In genomic region chr9:127539259-127539981, GRCh38 we compare ENCODE assay signal across 13 cellular contexts.
A peak's percentile ranks its signal among the peaks of the same experiment; 100 is the strongest.
DNase-seq lines count a peak whose midpoint lies in the region; ATAC-seq, FAIRE-seq and TF ChIP-seq lines count a peak whose summit lies in the region.
"Had no signal": no experiment of that assay in that cellular context is flagged by ENCODE, and none has a peak within 500 bp of the region (broad histone marks: within the 10 kb centered on the region; RNA-seq: fewer than 3 reads in every experiment).

No MANE protein-coding gene starts in this region.

- no peak for TF ChIP-seq POLR2A in H54 (IDR thresholded peaks at IDR 0.05; ENCODE audit: low read depth, low read length)

- no peak for ATAC-seq in HG03139 (IDR thresholded peaks at IDR 0.05; ENCODE audit: unreplicated experiment)
- ATAC-seq in HG03025 (IDR thresholded peaks at IDR 0.05; ENCODE audit: low FRiP score, unreplicated experiment): no peak

- no peak overlapping the region for H2AFZ ChIP-seq in keratinocyte (ENCODE audit: control insufficient read depth, low read length)

- H3K27me3 ChIP-seq in keratinocyte (ENCODE audit: control insufficient read depth, extremely low read depth, insufficient read depth, low read length) (no peaks in the 10 kb centered on the region), stomach smooth muscle (ENCODE audit: control insufficient read depth in 1 of 2, insufficient read depth in 2 of 2, low read length in 2 of 2) (no peaks in the 10 kb centered on the region)

- no peak for FAIRE-seq in H54 (lab: Jason Lieb, UNC)
- no peak for FAIRE-seq in keratinocyte (lab: Jason Lieb, UNC)

- peak overlapping the region; percentile 3 for H3K9ac ChIP-seq in keratinocyte (ENCODE audit: control insufficient read depth, extremely low read depth, insufficient read depth, low read length)
- no peak overlapping the region for H3K9ac ChIP-seq in stomach smooth muscle (ENCODE audit: low read length in 2 of 2)

- peak; percentile 85 for DNase-seq in H54 (ENCODE audit: insufficient read length, low spot score)
- DNase-seq in amniotic epithelial cell (ENCODE audit: low read depth): peak; percentile 51
- no peak for DNase-seq in keratinocyte (ENCODE audit: low read depth, low spot score)
- DNase-seq in NCI-H774 (lab: John Stamatoyannopoulos, UW): no peak
- DNase-seq in GM20000 (ENCODE audit: low spot score): no peak
- DNase-seq: activated CD4-positive, CD25-positive, alpha-beta regulatory T cell treated with anti-CD3 and anti-CD28 coated beads, Interleukin-2, amount 50 U/mL, for 72 hours; activated effector memory CD4-positive, alpha-beta T cell treated with anti-CD3 and anti-CD28 coated beads, Interleukin-2, amount 50 U/mL, for 16 hours; central memory CD4-positive, alpha-beta T cell; COR-L47; NCI-H510A treated with DMSO at 0.1 percent for 48 hours had no signal

- TF ChIP-seq CTCF in keratinocyte (optimal IDR thresholded peaks at IDR 0.05 in 1 of 3, IDR thresholded peaks at IDR 0.05 in 1 of 3, conservative IDR thresholded peaks at IDR 0.05 in 1 of 3; ENCODE audit: extremely low read depth in 1 of 3, insufficient read depth in 2 of 3, low read length in 3 of 3) (no peak), GM20000 (IDR thresholded peaks at IDR 0.05; ENCODE audit: extremely low read depth, missing control alignments) (no peak)

- no peak overlapping the region for H3K4me3 ChIP-seq in keratinocyte (ENCODE audit: control insufficient read depth in 2 of 3, extremely low read depth in 1 of 3, insufficient read depth in 2 of 3, low read depth in 1 of 3, low read length in 3 of 3)
- H3K4me3 ChIP-seq in stomach smooth muscle (ENCODE audit: low read length in 2 of 2): no peak overlapping the region

- peaks cover 91% of the 10 kb centered on the region for H3K79me2 ChIP-seq in keratinocyte (ENCODE audit: control insufficient read depth, insufficient read depth, low read length)

- no peak overlapping the region for H3K4me2 ChIP-seq in keratinocyte (ENCODE audit: control insufficient read depth, extremely low read depth, insufficient read depth, low read depth, low read length)

- H3K9me1 ChIP-seq in keratinocyte (ENCODE audit: control insufficient read depth, extremely low read depth, insufficient read depth, low read length): peaks cover 19% of the 10 kb centered on the region

- H3K4me1 ChIP-seq in keratinocyte (ENCODE audit: control insufficient read depth, extremely low read depth, insufficient read depth, low read length) (peaks cover 94% of the 10 kb centered on the region), stomach smooth muscle (ENCODE audit: control insufficient read depth, insufficient read depth, low read length) (peaks cover 88% of the 10 kb centered on the region)

- dilution Hi-C loops in keratinocyte (cut with MboI; ENCODE audit: extremely low pct_ligation_motif_present, low sequenced_read_pairs): no loop called here

- peak overlapping the region; percentile 73 for H3K27ac ChIP-seq in keratinocyte (ENCODE audit: control insufficient read depth, insufficient read depth, low read length)
- peak overlapping the region; percentile 53 for H3K27ac ChIP-seq in stomach smooth muscle (ENCODE audit: low read length)

- H3K36me3 ChIP-seq in keratinocyte (ENCODE audit: control insufficient read depth in 2 of 2, extremely low read depth in 1 of 2, insufficient read depth in 2 of 2, low read length in 2 of 2) (peaks cover 15 to 32% of the 10 kb centered on the region in 2 experiments), stomach smooth muscle (ENCODE audit: control insufficient read depth in 2 of 2, insufficient read depth in 2 of 2, low read length in 2 of 2) (peaks cover 0 to 4% of the 10 kb centered on the region in 2 donors)

- H3K9me3 ChIP-seq in keratinocyte (ENCODE audit: control insufficient read depth, low read depth, low read length) (no peaks in the 10 kb centered on the region), stomach smooth muscle (ENCODE audit: control insufficient read depth in 2 of 2, low read length in 2 of 2) (no peaks in the 10 kb centered on the region)

- peaks cover 53% of the 10 kb centered on the region for H4K20me1 ChIP-seq in keratinocyte (ENCODE audit: control insufficient read depth, extremely low read depth, insufficient read depth, low read length)

Comparison
In these comparisons a context has a peak if more than half of its experiments do, and no peak if none do; other contexts are left out.
1. DNase-seq: peak in H54 (single experiment) and amniotic epithelial cell (single experiment); none in keratinocyte (single experiment), NCI-H774 (single experiment) and GM20000 (single experiment).